Comparison of ENCODE assay signal across 16 cellular contexts in genomic region chr6:4128748-4129147, GRCh38. TPM values are rescaled to one million over a fixed set of nuclear protein-coding genes. Genes with fewer than 3 reads are reported as not detected.
DNase-seq lines count a peak whose midpoint lies in the region; ATAC-seq and TF ChIP-seq lines count a peak whose summit lies in the region.
"Had no signal": no experiment of that assay in that cellular context is flagged by ENCODE, and none has a peak within 500 bp of the region (broad histone marks: within the 10 kb centered on the region; RNA-seq: fewer than 3 reads in every experiment).

No MANE protein-coding gene starts in this region.

- H3K9me3 ChIP-seq in BE2C = no peaks in the 10 kb centered on the region

- H3K36me3 ChIP-seq in brain microvascular endothelial cell (replicated peaks) (peaks cover 41% of the 10 kb centered on the region), BE2C (no peaks in the 10 kb centered on the region)

- ATAC-seq in HG03442 (IDR thresholded peaks at IDR 0.05; ENCODE audit: unreplicated experiment) = no peak
- ATAC-seq: GM23338 had no signal

- DNase-seq in NCI-H82 (lab: John Stamatoyannopoulos, UW) = peak; percentile 79
- DNase-seq in brain microvascular endothelial cell = peak; percentile 74
- DNase-seq in non-pigmented ciliary epithelial cell (ENCODE audit: low read depth) = peak; percentile 62
- DNase-seq in coronary artery (ENCODE audit: low spot score) = no peak
- no peak for DNase-seq in BE2C
- DNase-seq in GM20000 (ENCODE audit: low spot score) = no peak
- DNase-seq: CD4-positive, CD25-positive, alpha-beta regulatory T cell; DMS79; KG1; NCI-H1105; NCI-H1694 treated with DMSO at 0.1 percent for 48 hours; NCI-H748 treated with DMSO at 0.1 percent for 48 hours had no signal

- H3K27me3 ChIP-seq in brain microvascular endothelial cell (replicated peaks) (no peaks in the 10 kb centered on the region), BE2C (no peaks in the 10 kb centered on the region)

- in situ Hi-C loops in brain microvascular endothelial cell (cut with HindIII; ENCODE audit: low pct_ligation_motif_present, low sequenced_read_pairs) = no loop called here

- no peaks in the 10 kb centered on the region for H3K4me1 ChIP-seq in BE2C

- TF ChIP-seq CTCF in C4-2B (conservative IDR thresholded peaks at IDR 0.05) = no peak
- TF ChIP-seq CTCF in brain microvascular endothelial cell (IDR thresholded peaks at IDR 0.05; ENCODE audit: low read depth, low read length, missing control alignments) = no peak
- no peak for TF ChIP-seq CTCF in coronary artery (IDR thresholded peaks at IDR 0.05)
- TF ChIP-seq CTCF in BE2C (IDR thresholded peaks at IDR 0.05; ENCODE audit: low read depth, low read length) = no peak
- no peak for TF ChIP-seq CTCF in GM20000 (IDR thresholded peaks at IDR 0.05; ENCODE audit: extremely low read depth, missing control alignments)

- H3K4me3 ChIP-seq in brain microvascular endothelial cell (ENCODE audit: low read depth, low read length) (no peak overlapping the region), coronary artery (no peak overlapping the region), BE2C (ENCODE audit: low read depth, low read length) (no peak overlapping the region)
- H3K4me3 ChIP-seq: GM23338 had no signal

- H3K27ac ChIP-seq in C4-2B = peak overlapping the region; percentile 15; the same call in 1 of the 2 replicates
- peak overlapping the region; percentile 81 for H3K27ac ChIP-seq in brain microvascular endothelial cell
- H3K27ac ChIP-seq in coronary artery = no peak overlapping the region
- H3K27ac ChIP-seq: HL-60 had no signal

RNA-seq across cellular contexts. Expression of gene ECI2, which starts 6.6 kb away (rescaled TPM):
- 4.4 TPM for polyA plus RNA-seq in BE2C (2012; ENCODE audit: insufficient read depth, insufficient read length, low read depth)

RNA-seq across cellular contexts. Expression of gene FAM217A, which starts 49.8 kb away (rescaled TPM):
- not detected for polyA plus RNA-seq in BE2C (2012; ENCODE audit: insufficient read depth, insufficient read length, low read depth)
- polyA plus RNA-seq: GM23338 had no signal

Comparison
In these comparisons a context has a peak if more than half of its experiments do, and no peak if none do; other contexts are left out.
1. H3K27ac ChIP-seq: peak in C4-2B (single experiment) and brain microvascular endothelial cell (single experiment); none in coronary artery (0 of 2).
2. DNase-seq: peak in NCI-H82 (single experiment), brain microvascular endothelial cell (single experiment) and non-pigmented ciliary epithelial cell (single experiment); none in coronary artery (single experiment), BE2C (single experiment) and GM20000 (single experiment).